Comparison of ENCODE assay signal across 25 cellular contexts in genomic region chr17:53039981-53040380, GRCh38.
"Had no signal": no experiment of that assay in that cellular context is flagged by ENCODE, and none has a peak within 500 bp of the region (broad histone marks: within the 10 kb centered on the region; RNA-seq: fewer than 3 reads in every experiment).

No MANE protein-coding gene starts in this region.

- DNase-seq: colonic mucosa; cortex of kidney; dorsolateral prefrontal cortex; effector CD4-positive, alpha-beta T cell; effector memory CD4-positive, alpha-beta T cell; erythroblast; esophagus squamous epithelium; foreskin keratinocyte; glutamatergic neuron; head of caudate nucleus; heart right ventricle; hippocampal formation; left cardiac atrium; left lung; left ventricle myocardium superior; lower lobe of right lung; mesenchymal stem cell; mucosa of descending colon; naive B cell had no signal

- FAIRE-seq: frontal cortex, islet of Langerhans, keratinocyte had no signal

- H3K27ac ChIP-seq: colonic mucosa, dorsolateral prefrontal cortex, epithelial cell of prostate, esophagus squamous epithelium, foreskin keratinocyte, gastroesophageal sphincter, heart right ventricle, left lung, lower lobe of right lung had no signal

- H3K9me3 ChIP-seq: colonic mucosa, esophagus squamous epithelium, lower lobe of right lung, mucosa of descending colon had no signal

- H3K4me3 ChIP-seq: colonic mucosa, dorsolateral prefrontal cortex, esophagus squamous epithelium, gastroesophageal sphincter, heart right ventricle, left lung, lower lobe of right lung, mucosa of descending colon had no signal

- H3K27me3 ChIP-seq: colonic mucosa, esophagus squamous epithelium, foreskin keratinocyte, gastroesophageal sphincter, heart right ventricle, left lung had no signal

- ATAC-seq: esophagus mucosa, foreskin keratinocyte, gastroesophageal sphincter, heart right ventricle, left cardiac atrium, left lung, left ventricle myocardium superior, lower lobe of right lung, mucosa of descending colon had no signal

- H3K36me3 ChIP-seq: colonic mucosa, esophagus squamous epithelium, gastroesophageal sphincter, heart right ventricle, left lung, lower lobe of right lung had no signal

- H3K4me1 ChIP-seq: colonic mucosa, esophagus squamous epithelium, foreskin keratinocyte, gastroesophageal sphincter, heart right ventricle, left lung, lower lobe of right lung had no signal
